Comparison of ENCODE assay signal across 27 cellular contexts in the genomic region with DNA sequence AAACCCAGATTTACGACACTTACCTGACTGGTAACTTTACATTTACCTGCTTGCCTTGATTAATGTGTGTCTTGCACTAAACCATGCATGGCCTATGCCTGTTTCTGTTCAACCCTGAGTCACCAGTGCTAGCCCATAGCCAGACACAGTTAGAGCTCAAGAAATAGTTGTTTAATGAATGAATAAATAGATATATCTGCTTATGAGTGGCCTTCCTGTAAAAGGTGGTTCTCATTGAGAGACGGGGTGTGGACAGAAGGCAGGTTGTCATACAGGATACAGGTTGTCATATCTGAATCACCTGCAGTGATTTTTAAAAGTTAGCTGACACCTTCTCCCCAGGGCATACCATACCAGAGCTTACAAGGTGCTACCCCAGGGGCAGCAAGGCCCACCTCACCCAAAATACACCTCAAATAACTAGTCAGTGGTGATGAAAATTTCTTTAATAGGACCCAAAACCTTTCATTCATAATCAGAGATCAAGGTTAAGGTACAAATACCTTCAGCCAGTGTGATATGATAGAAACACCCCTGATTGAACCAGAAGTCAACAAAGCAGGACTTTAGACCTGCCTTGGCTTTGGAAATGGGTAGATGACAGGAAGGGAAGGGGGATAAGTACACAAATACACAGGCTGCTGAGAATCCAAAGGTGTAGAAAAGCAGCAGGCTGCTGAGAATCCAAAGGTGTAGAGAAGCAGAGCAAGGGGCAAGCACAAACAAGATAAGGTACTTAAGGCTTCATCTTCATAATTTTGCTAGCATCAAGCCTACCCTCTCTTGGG. TPM values are rescaled to one million over a fixed set of nuclear protein-coding genes. Genes with fewer than 3 reads are reported as not detected.
DNase-seq lines count a peak whose midpoint lies in the region; ATAC-seq, FAIRE-seq and TF ChIP-seq lines count a peak whose summit lies in the region.
"Had no signal": no experiment of that assay in that cellular context is flagged by ENCODE, and none has a peak within 500 bp of the region (broad histone marks: within the 10 kb centered on the region; RNA-seq: fewer than 3 reads in every experiment).

No MANE protein-coding gene starts in this region.

- no peak overlapping the region for H3K4me3 ChIP-seq in astrocyte (ENCODE audit: insufficient read depth, low read depth, low read length)
- no peak overlapping the region for H3K4me3 ChIP-seq in keratinocyte (ENCODE audit: control insufficient read depth in 2 of 3, extremely low read depth in 1 of 3, insufficient read depth in 2 of 3, low read depth in 1 of 3, low read length in 3 of 3)
- no peak overlapping the region for H3K4me3 ChIP-seq in mucosa of descending colon
- H3K4me3 ChIP-seq: adrenal gland, dorsolateral prefrontal cortex, Peyer's patch, SJCRH30, skin epidermis, testis had no signal

- dilution Hi-C loops in keratinocyte (cut with MboI; ENCODE audit: extremely low pct_ligation_motif_present, low sequenced_read_pairs): no loop called here

- H3K9ac ChIP-seq in astrocyte (ENCODE audit: low read length) (no peak overlapping the region), keratinocyte (ENCODE audit: control insufficient read depth, extremely low read depth, insufficient read depth, low read length) (no peak overlapping the region)

- no peaks in the 10 kb centered on the region for H3K27me3 Mint-ChIP-seq in astrocyte (ENCODE audit: low read depth, unreplicated experiment)
- H3K27me3 Mint-ChIP-seq: activated naive CD4-positive, alpha-beta T cell treated with anti-CD3 and anti-CD28 coated beads, Interleukin-2, amount 10 ng/mL, durations not matched to agents 7 days and 5 days had no signal

- DNase-seq in H54 (ENCODE audit: insufficient read length, low spot score) (no peak), astrocyte (ENCODE audit: low read depth) (no peak), keratinocyte (ENCODE audit: low read depth, low spot score) (peak; percentile 73), mucosa of descending colon (no peak), NCI-H510A treated with DMSO at 0.1 percent for 48 hours (lab: John Stamatoyannopoulos, UW) (no peak)
- DNase-seq: activated CD8-positive, alpha-beta T cell treated with anti-CD3 and anti-CD28 coated beads, Interleukin-2, amount 10 ng/mL, durations not matched to agents 7 days and 5 days; activated naive CD4-positive, alpha-beta T cell treated with anti-CD3 and anti-CD28 coated beads, Interleukin-2, amount 10 ng/mL, durations not matched to agents 7 days and 5 days; adrenal gland; brain microvascular endothelial cell; CD8-positive, alpha-beta T cell; dorsolateral prefrontal cortex; EL; glutamatergic neuron; HCEC 1CT; kidney; NCI-H1048; NCI-H2107; NCI-H345; Peyer's patch; SJCRH30; SW 1271; testis had no signal

- H3K9me1 ChIP-seq in keratinocyte (ENCODE audit: control insufficient read depth, extremely low read depth, insufficient read depth, low read length): no peaks in the 10 kb centered on the region

- H4K20me1 ChIP-seq in astrocyte (ENCODE audit: insufficient read depth, low read length): no peaks in the 10 kb centered on the region
- H4K20me1 ChIP-seq in keratinocyte (ENCODE audit: control insufficient read depth, extremely low read depth, insufficient read depth, low read length): no peaks in the 10 kb centered on the region

- peak; percentile 71 for FAIRE-seq in H54 (lab: Jason Lieb, UNC)
- FAIRE-seq in astrocyte (lab: Jason Lieb, UNC): no peak
- FAIRE-seq in keratinocyte (lab: Jason Lieb, UNC): peak; percentile 86
- FAIRE-seq: kidney had no signal

- intact Hi-C loops in mucosa of descending colon (cut with DNase I, micrococcal nuclease): no loop called here

- no peak overlapping the region for H3K4me3 Mint-ChIP-seq in astrocyte (ENCODE audit: unreplicated experiment)
- H3K4me3 Mint-ChIP-seq: activated CD8-positive, alpha-beta T cell treated with anti-CD3 and anti-CD28 coated beads, Interleukin-2, amount 10 ng/mL, durations not matched to agents 7 days and 5 days; activated naive CD4-positive, alpha-beta T cell treated with anti-CD3 and anti-CD28 coated beads, Interleukin-2, amount 10 ng/mL, durations not matched to agents 7 days and 5 days; B cell; CD8-positive, alpha-beta T cell; stimulated activated naive CD8-positive, alpha-beta T cell treated with anti-CD3 and anti-CD28 coated beads, Interleukin-15, Interleukin-2, amounts not matched to agents 100 ng/mL and 50 ng/mL, for 24 hours had no signal

- H3K27ac Mint-ChIP-seq in astrocyte (ENCODE audit: unreplicated experiment): peak overlapping the region; percentile 13
- H3K27ac Mint-ChIP-seq: activated CD8-positive, alpha-beta T cell treated with anti-CD3 and anti-CD28 coated beads, Interleukin-2, amount 10 ng/mL, durations not matched to agents 7 days and 5 days; activated naive CD4-positive, alpha-beta T cell treated with anti-CD3 and anti-CD28 coated beads, Interleukin-2, amount 10 ng/mL, durations not matched to agents 7 days and 5 days; B cell; CD8-positive, alpha-beta T cell; stimulated activated naive CD8-positive, alpha-beta T cell treated with anti-CD3 and anti-CD28 coated beads, Interleukin-15, Interleukin-2, amounts not matched to agents 100 ng/mL and 50 ng/mL, for 24 hours had no signal

- no peak for TF ChIP-seq CTCF in astrocyte (IDR thresholded peaks at IDR 0.05; ENCODE audit: insufficient read depth, low read depth, low read length)
- no peak for TF ChIP-seq CTCF in keratinocyte (optimal IDR thresholded peaks at IDR 0.05 in 1 of 3, IDR thresholded peaks at IDR 0.05 in 1 of 3, conservative IDR thresholded peaks at IDR 0.05 in 1 of 3; ENCODE audit: extremely low read depth in 1 of 3, insufficient read depth in 2 of 3, low read length in 3 of 3)
- TF ChIP-seq CTCF in mucosa of descending colon (IDR thresholded peaks at IDR 0.05): no peak

- H3K4me2 ChIP-seq in astrocyte (ENCODE audit: low read length) (no peak overlapping the region), keratinocyte (ENCODE audit: control insufficient read depth, extremely low read depth, insufficient read depth, low read depth, low read length) (peak overlapping the region; percentile 42)

- H3K27ac ChIP-seq in astrocyte (ENCODE audit: low read depth, low read length): no peak overlapping the region
- peak overlapping the region; percentile 58 for H3K27ac ChIP-seq in keratinocyte (ENCODE audit: control insufficient read depth, insufficient read depth, low read length)
- H3K27ac ChIP-seq: adrenal gland, brain microvascular endothelial cell, dorsolateral prefrontal cortex, SJCRH30, skin epidermis, testis had no signal

- no peaks in the 10 kb centered on the region for H3K79me2 ChIP-seq in astrocyte (ENCODE audit: insufficient read depth, low read length)
- no peaks in the 10 kb centered on the region for H3K79me2 ChIP-seq in keratinocyte (ENCODE audit: control insufficient read depth, insufficient read depth, low read length)

- peak; percentile 81 for ATAC-seq in mucosa of descending colon
- no peak for ATAC-seq in GM19397 (IDR thresholded peaks at IDR 0.05; ENCODE audit: unreplicated experiment)
- ATAC-seq in GM18502 (IDR thresholded peaks at IDR 0.05; ENCODE audit: poor library complexity, unreplicated experiment): no peak
- ATAC-seq: activated CD8-positive, alpha-beta T cell treated with anti-CD3 and anti-CD28 coated beads, Interleukin-2, amount 10 ng/mL, durations not matched to agents 7 days and 5 days; CD8-positive, alpha-beta T cell had no signal

- no peaks in the 10 kb centered on the region for H3K36me3 ChIP-seq in astrocyte (ENCODE audit: insufficient read depth, low read length)
- no peaks in the 10 kb centered on the region for H3K36me3 ChIP-seq in keratinocyte (ENCODE audit: control insufficient read depth in 2 of 2, extremely low read depth in 1 of 2, insufficient read depth in 2 of 2, low read length in 2 of 2)
- no peaks in the 10 kb centered on the region for H3K36me3 ChIP-seq in mucosa of descending colon (ENCODE audit: low read depth)
- H3K36me3 ChIP-seq: adrenal gland, brain microvascular endothelial cell, Peyer's patch, SJCRH30 had no signal

- no peaks in the 10 kb centered on the region for H3K9me3 ChIP-seq in astrocyte (ENCODE audit: insufficient read depth, low read depth, low read length)
- no peaks in the 10 kb centered on the region for H3K9me3 ChIP-seq in keratinocyte (ENCODE audit: control insufficient read depth, low read depth, low read length)
- H3K9me3 ChIP-seq in mucosa of descending colon: no peaks in the 10 kb centered on the region
- H3K9me3 ChIP-seq: adrenal gland, Peyer's patch, SJCRH30, testis had no signal

- no peaks in the 10 kb centered on the region for H3K9me3 Mint-ChIP-seq in astrocyte (ENCODE audit: unreplicated experiment)
- H3K9me3 Mint-ChIP-seq: activated naive CD4-positive, alpha-beta T cell treated with anti-CD3 and anti-CD28 coated beads, Interleukin-2, amount 10 ng/mL, durations not matched to agents 7 days and 5 days; CD8-positive, alpha-beta T cell; stimulated activated naive CD8-positive, alpha-beta T cell treated with anti-CD3 and anti-CD28 coated beads, Interleukin-15, Interleukin-2, amounts not matched to agents 100 ng/mL and 50 ng/mL, for 24 hours had no signal

- H3K36me3 Mint-ChIP-seq in astrocyte (ENCODE audit: low read depth, unreplicated experiment): peaks cover 2% of the 10 kb centered on the region
- H3K36me3 Mint-ChIP-seq: activated naive CD4-positive, alpha-beta T cell treated with anti-CD3 and anti-CD28 coated beads, Interleukin-2, amount 10 ng/mL, durations not matched to agents 7 days and 5 days; CD8-positive, alpha-beta T cell had no signal

- no peak overlapping the region for H2AFZ ChIP-seq in astrocyte (ENCODE audit: low read depth, low read length)
- peak overlapping the region; percentile 61 for H2AFZ ChIP-seq in keratinocyte (ENCODE audit: control insufficient read depth, low read length)

- no peak for TF ChIP-seq POLR2A in H54 (IDR thresholded peaks at IDR 0.05; ENCODE audit: low read depth, low read length)

- H3K27me3 ChIP-seq in astrocyte (ENCODE audit: insufficient read depth, low read length): no peaks in the 10 kb centered on the region
- H3K27me3 ChIP-seq in keratinocyte (ENCODE audit: control insufficient read depth, extremely low read depth, insufficient read depth, low read length): no peaks in the 10 kb centered on the region
- H3K27me3 ChIP-seq: adrenal gland, brain microvascular endothelial cell, dorsolateral prefrontal cortex, Peyer's patch, SJCRH30, testis had no signal

- H3K4me1 ChIP-seq in astrocyte (ENCODE audit: insufficient read depth, low read length) (peaks cover 8% of the 10 kb centered on the region), keratinocyte (ENCODE audit: control insufficient read depth, extremely low read depth, insufficient read depth, low read length) (peaks cover 27% of the 10 kb centered on the region), mucosa of descending colon (ENCODE audit: low read depth) (peaks cover 5% of the 10 kb centered on the region)
- H3K4me1 ChIP-seq: adrenal gland, Peyer's patch, testis had no signal

- peaks cover 28% of the 10 kb centered on the region for H3K4me1 Mint-ChIP-seq in astrocyte (ENCODE audit: low read depth, unreplicated experiment)
- H3K4me1 Mint-ChIP-seq: activated naive CD4-positive, alpha-beta T cell treated with anti-CD3 and anti-CD28 coated beads, Interleukin-2, amount 10 ng/mL, durations not matched to agents 7 days and 5 days had no signal

RNA-seq across cellular contexts. Expression of gene TSC22D2, which starts 45.4 kb away (rescaled TPM):
- total RNA-seq in astrocyte (99.4 and 116 TPM in 2 replicates), mucosa of descending colon (10 to 100 TPM; 21.8 to 35.5 (median 31.3) TPM)
- polyA plus RNA-seq in keratinocyte: 16.3 to 22.3 TPM (median 19.3 TPM) in 3 replicates
- 125 TPM for polyA plus RNA-seq in keratinocyte (2011; ENCODE audit: low read depth)
- polyA plus RNA-seq in keratinocyte (2011; cell fraction: cytosol; rRNA removed): 7.4 and 15.8 TPM in 2 replicates
- 43.1 and 52.5 TPM in 2 replicates for polyA plus RNA-seq in keratinocyte (2011; cell fraction: nucleus; rRNA removed)
- polyA plus RNA-seq in keratinocyte (2012; ENCODE audit: low replicate concordance): 20.4 and 38.9 TPM in 2 replicates
- 19.9 to 41.0 TPM (median 28.5 TPM) in 3 replicates for polyA minus RNA-seq in keratinocyte
- polyA minus RNA-seq in keratinocyte (2011; cell fraction: cytosol; rRNA and poly(A)+ RNA removed): 13.8 TPM
- polyA minus RNA-seq in keratinocyte (2011; cell fraction: nucleus; rRNA and poly(A)+ RNA removed): 52.3 and 100 TPM in 2 replicates
